In the genomic region with DNA sequence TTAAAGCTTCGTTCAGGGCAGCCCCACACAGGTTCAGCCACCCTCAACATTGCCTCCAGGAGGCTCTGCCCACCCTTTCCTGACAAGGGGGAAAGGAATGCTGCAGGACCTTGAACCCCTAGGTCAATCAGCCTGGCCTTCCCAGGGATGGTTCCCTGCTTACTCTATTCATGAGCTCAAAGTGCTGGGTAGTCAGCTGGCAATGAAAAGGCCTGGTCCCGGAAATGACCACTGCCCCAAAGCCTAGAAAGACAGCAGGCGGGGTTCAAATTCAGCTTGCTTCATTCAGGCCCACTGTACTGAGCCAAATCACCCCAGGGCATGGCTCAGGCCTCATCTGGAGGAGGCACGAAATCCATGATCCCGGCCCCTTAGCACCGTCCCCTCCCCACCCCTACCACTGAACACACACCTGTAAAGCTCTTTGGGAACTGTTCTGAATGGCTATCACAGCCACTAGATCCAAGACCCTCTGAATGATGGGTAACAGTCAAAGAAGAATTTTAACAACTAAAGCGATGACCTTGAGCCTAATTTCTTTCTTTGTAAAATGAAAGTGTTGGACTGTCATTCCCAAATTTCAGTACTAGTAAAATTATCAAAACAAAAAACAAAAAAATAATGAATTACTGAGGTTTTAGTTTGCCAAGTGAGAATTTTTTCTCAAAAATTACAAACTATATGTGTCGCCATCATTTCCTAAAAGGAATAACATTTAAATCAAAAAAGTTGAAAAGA, we compare ENCODE assay signal across 8 cellular contexts. TPM values are rescaled to one million over a fixed set of nuclear protein-coding genes. Genes with fewer than 3 reads are reported as not detected.
A peak's percentile ranks its signal among the peaks of the same experiment; 100 is the strongest.
DNase-seq lines count a peak whose midpoint lies in the region; ATAC-seq, FAIRE-seq and TF ChIP-seq lines count a peak whose summit lies in the region.

No MANE protein-coding gene starts in this region.

- H3K36me3 ChIP-seq in astrocyte (ENCODE audit: insufficient read depth, low read length) (no peaks in the 10 kb centered on the region), iPS-20b (ENCODE audit: insufficient read depth, low read depth, low read length) (no peaks in the 10 kb centered on the region)

- H3K27me3 ChIP-seq in astrocyte (ENCODE audit: insufficient read depth, low read length) = no peaks in the 10 kb centered on the region
- no peaks in the 10 kb centered on the region for H3K27me3 ChIP-seq in iPS-20b (ENCODE audit: insufficient read depth, low read length)

- POLR2A ChIA-PET in AG04449 (lab: Yijun Ruan, JAX) = interaction anchor here (1.2 kb wide), 1 partner anchor 36 kb away, joined by 3 read pairs; the partner anchor contains the start of gene MRPS24

- H2AFZ ChIP-seq in astrocyte (ENCODE audit: low read depth, low read length) = peak overlapping the region; percentile 64

- H3K79me2 ChIP-seq in astrocyte (ENCODE audit: insufficient read depth, low read length) = peaks cover 60% of the 10 kb centered on the region

- H3K27me3 Mint-ChIP-seq in astrocyte (ENCODE audit: low read depth, unreplicated experiment) = no peaks in the 10 kb centered on the region

- H3K9me3 ChIP-seq in astrocyte (ENCODE audit: insufficient read depth, low read depth, low read length) = no peaks in the 10 kb centered on the region
- H3K9me3 ChIP-seq in iPS-20b (ENCODE audit: insufficient read depth, low read depth, low read length) = no peaks in the 10 kb centered on the region

- CTCF ChIA-PET in AG04449 (lab: Yijun Ruan, JAX) = interaction anchor here (0.6 to 1.7 kb wide), 3 partner anchors 11 to 26 kb away, joined by 3 to 6 read pairs (median 4); no protein-coding TSS in a partner anchor

- DNase-seq in AG04449 (ENCODE audit: low read depth, low spot score) (no peak), HT-29 (ENCODE audit: low spot score) (peak; percentile 73), astrocyte (ENCODE audit: low read depth) (no peak), T1000 (lab: John Stamatoyannopoulos, UW) (no peak)
- DNase-seq in stimulated activated effector memory CD8-positive, alpha-beta T cell treated with anti-CD3 and anti-CD28 coated beads, Interleukin-12 subunit alpha, Interleukin-12 subunit beta, amount 100 ng/mL, for 72 hours (ENCODE audit: low spot score in 2 of 2) = no peak

- TF ChIP-seq CTCF in AG04449 (IDR thresholded peaks at IDR 0.05; ENCODE audit: insufficient read depth, low read length, missing control alignments) (no peak), astrocyte (IDR thresholded peaks at IDR 0.05; ENCODE audit: insufficient read depth, low read depth, low read length) (no peak)

- no peaks in the 10 kb centered on the region for H3K9me3 Mint-ChIP-seq in astrocyte (ENCODE audit: unreplicated experiment)
- H3K9me3 Mint-ChIP-seq in stimulated activated effector memory CD8-positive, alpha-beta T cell treated with anti-CD3 and anti-CD28 coated beads, Interleukin-12 subunit alpha, Interleukin-12 subunit beta, amount 100 ng/mL, for 72 hours = no peaks in the 10 kb centered on the region

- FAIRE-seq in astrocyte (lab: Jason Lieb, UNC) = no peak

- H3K27ac Mint-ChIP-seq in astrocyte (ENCODE audit: unreplicated experiment) = peak overlapping the region; percentile 89
- peak overlapping the region; percentile 91 for H3K27ac Mint-ChIP-seq in stimulated activated effector memory CD8-positive, alpha-beta T cell treated with anti-CD3 and anti-CD28 coated beads, Interleukin-12 subunit alpha, Interleukin-12 subunit beta, amount 100 ng/mL, for 72 hours

- peak overlapping the region; percentile 85 for H3K4me2 ChIP-seq in astrocyte (ENCODE audit: low read length)

- peaks cover 47% of the 10 kb centered on the region for H4K20me1 ChIP-seq in astrocyte (ENCODE audit: insufficient read depth, low read length)

- peak overlapping the region; percentile 89 for H3K9ac ChIP-seq in astrocyte (ENCODE audit: low read length)
- peak overlapping the region; percentile 60; the same call in 1 of the 2 replicates for H3K9ac ChIP-seq in iPS-20b (ENCODE audit: low read depth, low read length)

- H3K4me1 ChIP-seq in astrocyte (ENCODE audit: insufficient read depth, low read length) (peaks cover 13% of the 10 kb centered on the region), iPS-20b (ENCODE audit: insufficient read depth, low read length) (0 out of 2 replicates have a peak, but pooled peaks cover 2% of the 10 kb centered on the region)

- peak overlapping the region; percentile 69 for H3K27ac ChIP-seq in astrocyte (ENCODE audit: low read depth, low read length)
- H3K27ac ChIP-seq in iPS-20b (ENCODE audit: low read length) = no peak overlapping the region

- H3K36me3 Mint-ChIP-seq in astrocyte (ENCODE audit: low read depth, unreplicated experiment) = peaks cover 2% of the 10 kb centered on the region
- peaks cover 6% of the 10 kb centered on the region for H3K36me3 Mint-ChIP-seq in stimulated activated effector memory CD8-positive, alpha-beta T cell treated with anti-CD3 and anti-CD28 coated beads, Interleukin-12 subunit alpha, Interleukin-12 subunit beta, amount 100 ng/mL, for 72 hours

- H3K4me3 ChIP-seq in AG04449 (ENCODE audit: low read depth, low read length) (peak overlapping the region; percentile 71), astrocyte (ENCODE audit: insufficient read depth, low read depth, low read length) (peak overlapping the region; percentile 71), iPS-20b (ENCODE audit: low read length) (peak overlapping the region; percentile 75)

- peak overlapping the region; percentile 97 for H3K4me3 Mint-ChIP-seq in astrocyte (ENCODE audit: unreplicated experiment)
- H3K4me3 Mint-ChIP-seq in stimulated activated effector memory CD8-positive, alpha-beta T cell treated with anti-CD3 and anti-CD28 coated beads, Interleukin-12 subunit alpha, Interleukin-12 subunit beta, amount 100 ng/mL, for 72 hours = peak overlapping the region; percentile 78

- H3K4me1 Mint-ChIP-seq in astrocyte (ENCODE audit: low read depth, unreplicated experiment) = no peaks in the 10 kb centered on the region
- H3K4me1 Mint-ChIP-seq in stimulated activated effector memory CD8-positive, alpha-beta T cell treated with anti-CD3 and anti-CD28 coated beads, Interleukin-12 subunit alpha, Interleukin-12 subunit beta, amount 100 ng/mL, for 72 hours = peaks cover 30% of the 10 kb centered on the region

- no peak for ATAC-seq in stimulated activated effector memory CD8-positive, alpha-beta T cell treated with anti-CD3 and anti-CD28 coated beads, Interleukin-12 subunit alpha, Interleukin-12 subunit beta, amount 100 ng/mL, for 72 hours
- ATAC-seq in HG03460 (IDR thresholded peaks at IDR 0.05; ENCODE audit: unreplicated experiment) = no peak
- no peak for ATAC-seq in GM19395 (IDR thresholded peaks at IDR 0.05; ENCODE audit: unreplicated experiment)

RNA-seq across cellular contexts. Expression of gene URGCP, which starts 1.0 kb away (rescaled TPM):
- total RNA-seq in HT-29 (2014; rRNA removed; shearing (Covaris generic)) = 29.3 and 32.9 TPM in 2 replicates
- total RNA-seq in astrocyte = 23.0 and 24.0 TPM in 2 replicates

RNA-seq across cellular contexts. Expression of gene UBE2D4, which starts 20.9 kb away (rescaled TPM):
- 16.8 and 21.0 TPM in 2 replicates for total RNA-seq in HT-29 (2014; rRNA removed; shearing (Covaris generic))
- 13.9 and 14.0 TPM in 2 replicates for total RNA-seq in astrocyte

RNA-seq across cellular contexts. Expression of gene MRPS24, which starts 36.1 kb away (rescaled TPM):
- total RNA-seq in HT-29 (2014; rRNA removed; shearing (Covaris generic)) = 203 and 235 TPM in 2 replicates
- 93.9 and 95.0 TPM in 2 replicates for total RNA-seq in astrocyte
